Comparison of ENCODE assay signal across 28 cellular contexts in genomic region chr2:38486213-38487026, GRCh38.
"Had no signal": no experiment of that assay in that cellular context is flagged by ENCODE, and none has a peak within 500 bp of the region (broad histone marks: within the 10 kb centered on the region; RNA-seq: fewer than 3 reads in every experiment).

No MANE protein-coding gene starts in this region.

- H3K27ac ChIP-seq: breast epithelium, esophagus squamous epithelium, right atrium auricular region, thoracic aorta, upper lobe of left lung had no signal

- FAIRE-seq: colon, endothelial cell of umbilical vein had no signal

- ATAC-seq: activated T-cell treated with anti-CD3 and anti-CD28 coated beads, Interleukin-2, amount 50 U/mL, for 72 hours; gastroesophageal sphincter; left colon; T-helper 17 cell had no signal

- H3K9me3 ChIP-seq: breast epithelium, gastroesophageal sphincter, right atrium auricular region, thoracic aorta, upper lobe of left lung had no signal

- H3K4me3 ChIP-seq: breast epithelium, esophagus squamous epithelium, gastroesophageal sphincter, right atrium auricular region, smooth muscle cell, thoracic aorta, upper lobe of left lung had no signal

- H3K4me1 ChIP-seq: breast epithelium, right atrium auricular region had no signal

- H3K4me2 ChIP-seq: smooth muscle cell had no signal

- H3K36me3 ChIP-seq: breast epithelium, esophagus squamous epithelium, right atrium auricular region, thoracic aorta, upper lobe of left lung had no signal

- DNase-seq: activated CD4-positive, alpha-beta memory T cell treated with anti-CD3 and anti-CD28 coated beads for 36 hours; activated CD4-positive, alpha-beta T cell treated with anti-CD3 and anti-CD28 coated beads for 4 hours; activated CD4-positive, CD25-positive, alpha-beta regulatory T cell; activated effector memory CD4-positive, alpha-beta T cell treated with Interleukin-2 at 50 U/mL for 16 hours; activated naive CD4-positive, alpha-beta T cell treated with anti-CD3 and anti-CD28 coated beads for 36 hours; activated naive CD8-positive, alpha-beta T cell treated with anti-CD3 and anti-CD28 coated beads, Interleukin-2, amount 10 ng/mL, durations not matched to agents 7 days and 5 days; activated T-cell treated with anti-CD3 and anti-CD28 coated beads, Interleukin-2, amount 50 U/mL, for 72 hours; amniotic stem cell; effector memory CD4-positive, alpha-beta T cell; esophagus squamous epithelium; head of caudate nucleus; islet precursor cell; left colon; nephron progenitor cell; occipital lobe; stimulated activated CD4-positive, alpha-beta T cell treated with anti-CD3 and anti-CD28 coated beads, Interleukin-2, amount 100 ng/mL, for 48 hours; stimulated activated CD8-positive, alpha-beta memory T cell treated with anti-CD3 and anti-CD28 coated beads, Interleukin-4, amount 100 ng/mL, for 48 hours; stimulated activated naive CD4-positive, alpha-beta T cell; SW 1271; T-helper 17 cell; upper lobe of left lung had no signal

- H3K27me3 ChIP-seq: breast epithelium, esophagus squamous epithelium, gastroesophageal sphincter, right atrium auricular region, upper lobe of left lung had no signal
